In genomic region chr2:105329561-105330495, GRCh38 we compare ENCODE assay signal across 8 cellular contexts. TPM values are rescaled to one million over a fixed set of nuclear protein-coding genes. Genes with fewer than 3 reads are reported as not detected.
DNase-seq lines count a peak whose midpoint lies in the region; ATAC-seq and TF ChIP-seq lines count a peak whose summit lies in the region.

TGFBRAP1 (minus strand) TSS chr2:105329735; CDS start chr2:105308301, 21,434 bp downstream.

- TF ChIP-seq CTCF in dorsolateral prefrontal cortex (IDR thresholded peaks at IDR 0.05 in 54 of 56, conservative IDR thresholded peaks at IDR 0.05 in 2 of 56; ENCODE audit: low read depth in 1 of 56, partially characterized antibody in 56 of 56) (peak in 1 of 56 donors; percentile 8), lung (IDR thresholded peaks at IDR 0.05; ENCODE audit: control extremely low read depth, extremely low read depth) (no peak)

- H3K27me3 ChIP-seq in dorsolateral prefrontal cortex (no peaks in the 10 kb centered on the region), lung (ENCODE audit: control insufficient read depth, insufficient read depth) (no peaks in the 10 kb centered on the region)

- H3K27ac ChIP-seq in dorsolateral prefrontal cortex (peak within 1 kb of the TSS in 58 of 59 donors; percentile 51 to 96 (median 88)), lung (ENCODE audit: low read depth in 1 of 2, low read length in 1 of 2) (peak within 1 kb of the TSS; percentile 94 to 95)

- H3K9me3 ChIP-seq in lung (ENCODE audit: control insufficient read depth in 2 of 2, insufficient read depth in 1 of 2, low read length in 1 of 2), result peaks cover 0 to 1% of the 10 kb centered on the region in 2 donors

- H3K4me1 ChIP-seq in lung (ENCODE audit: control insufficient read depth in 2 of 2, insufficient read depth in 2 of 2, low read length in 2 of 2), result peaks cover 4 to 11% of the 10 kb centered on the region in 2 donors

- ATAC-seq in HG02840 (IDR thresholded peaks at IDR 0.05; ENCODE audit: low FRiP score, unreplicated experiment), result peak; percentile 66
- ATAC-seq in lung (ENCODE audit: insufficient read depth, low FRiP score), result peak; percentile 85

- DNase-seq in NK-92 treated with Interleukin-12 subunit alpha and Interleukin-12 subunit beta, amount 100 ng/mL, for 24 hours (lab: John Stamatoyannopoulos, UW), result peak; percentile 36
- DNase-seq in NK-92 (lab: John Stamatoyannopoulos, UW; ENCODE audit: unreplicated experiment) (no peak), NCI-H2171 treated with DMSO at 0.1 percent for 48 hours (lab: John Stamatoyannopoulos, UW) (peak; percentile 26), dorsolateral prefrontal cortex (peak in 6 of 10 donors; percentile 29 to 83 (median 44)), lung (ENCODE audit: low spot score) (peak; percentile 35)
- DNase-seq in activated CD4-positive, alpha-beta T cell treated with anti-CD3 and anti-CD28 coated beads, Interleukin-2, amount 50 U/mL, for 24 hours (ENCODE audit: low read depth in 1 of 2, low spot score in 1 of 2), result peak; percentile 22 to 34
- peak; percentile 36 to 41 for DNase-seq in stimulated activated CD4-positive, alpha-beta T cell treated with anti-CD3 and anti-CD28 coated beads, Interleukin-4, amount 100 ng/mL, for 48 hours (ENCODE audit: low read depth in 2 of 2)

- 3% methylated on average over 52 to 101 of the region's 101 CpGs for WGBS in lung, 2 donors

- peak within 1 kb of the TSS; percentile 58 to 91 (median 78) for H3K4me3 ChIP-seq in dorsolateral prefrontal cortex
- peak within 1 kb of the TSS; percentile 77 for H3K4me3 ChIP-seq in lung

- intact Hi-C loops in dorsolateral prefrontal cortex (cut with DNase I), result loop anchor here (10.0 kb wide), 1 partner anchor 865 kb away; the partner anchor contains the start of gene UXS1 (in 2 of the 2)

- H3K36me3 ChIP-seq in lung (ENCODE audit: control insufficient read depth in 2 of 2, insufficient read depth in 2 of 2, low read length in 2 of 2), result no peaks in the 10 kb centered on the region

RNA-seq across cellular contexts. Expression of gene TGFBRAP1, which starts in this region (rescaled TPM):
- total RNA-seq in dorsolateral prefrontal cortex, result 10 to 100 TPM; 18.8 to 31.2 (median 24.9) TPM
- 10 to 100 TPM; 14.6 to 19.7 TPM for total RNA-seq in lung
- polyA plus RNA-seq in lung, result 1 to 10 TPM; 4.0 to 9.4 TPM
